ENCODE assay signal across 21 cellular contexts in the genomic region with DNA sequence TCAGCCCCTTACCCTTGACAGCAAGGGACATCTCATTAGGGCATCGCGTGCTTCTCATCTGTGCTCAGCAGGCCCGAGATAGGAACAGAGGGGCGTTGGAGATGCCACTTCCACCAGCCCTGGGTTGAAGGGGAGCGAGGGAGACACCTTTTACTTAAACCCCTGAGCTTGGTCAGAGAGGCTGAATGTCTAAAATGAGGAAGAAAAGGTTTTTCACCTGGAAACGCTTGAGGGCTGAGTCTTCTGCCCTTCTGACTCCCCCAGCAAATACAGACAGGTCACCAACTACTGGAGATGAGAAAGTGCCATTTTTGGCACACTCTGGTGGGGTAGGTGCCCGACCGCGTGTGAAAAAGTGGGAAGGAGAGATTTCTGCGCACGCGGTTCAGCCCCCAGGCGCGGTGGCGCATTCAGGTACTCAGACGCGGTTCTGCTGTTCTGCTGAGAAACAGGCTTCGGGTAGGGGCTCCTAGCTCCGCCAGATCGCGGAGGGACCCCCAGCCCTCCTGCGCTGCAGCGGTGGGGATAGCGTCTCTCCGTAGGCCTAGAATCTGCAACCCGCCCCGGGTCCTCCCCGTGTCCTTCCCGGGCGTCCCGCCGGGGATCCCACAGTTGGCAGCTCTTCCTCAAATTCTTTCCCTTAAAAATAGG. TPM values are rescaled to one million over a fixed set of nuclear protein-coding genes. Genes with fewer than 3 reads are reported as not detected.
"Had no signal": no experiment of that assay in that cellular context is flagged by ENCODE, and none has a peak within 500 bp of the region (broad histone marks: within the 10 kb centered on the region; RNA-seq: fewer than 3 reads in every experiment).

No MANE protein-coding gene starts in this region.

- H3K9me3 ChIP-seq: adrenal gland, breast epithelium, gastroesophageal sphincter, heart left ventricle, left ventricle myocardium inferior, prostate gland, right atrium auricular region, suprapubic skin, transverse colon had no signal

- H3K27ac ChIP-seq: adrenal gland, breast epithelium, gastroesophageal sphincter, heart left ventricle, left ventricle myocardium inferior, prostate gland, right atrium auricular region, suprapubic skin, transverse colon had no signal

- H3K4me3 ChIP-seq: adrenal gland, breast epithelium, gastroesophageal sphincter, heart left ventricle, left ventricle myocardium inferior, prostate gland, right atrium auricular region, suprapubic skin, transverse colon had no signal

- DNase-seq: activated B cell treated with CpG ODN at 0.5 μM for 24 hours; activated CD4-positive, alpha-beta T cell treated with anti-CD3 and anti-CD28 coated beads for 48 hours; activated CD8-positive, alpha-beta memory T cell treated with anti-CD3 and anti-CD28 coated beads for 24 hours; activated naive CD4-positive, alpha-beta T cell; cerebellar nuclear complex; cortex of kidney; heart left ventricle; left ventricle myocardium inferior; transverse colon had no signal

- H3K36me3 ChIP-seq: adrenal gland, breast epithelium, gastroesophageal sphincter, heart left ventricle, left ventricle myocardium inferior, prostate gland, right atrium auricular region, suprapubic skin, transverse colon had no signal

- H3K4me1 ChIP-seq: adrenal gland, breast epithelium, prostate gland, suprapubic skin had no signal

RNA-seq across cellular contexts. Expression of gene SHOX, which starts 3.2 kb away (rescaled TPM):
- total RNA-seq: activated B cell treated with CpG ODN at 0.5 μM for 24 hours; adrenal gland; astrocyte; gastroesophageal sphincter; heart left ventricle; kidney epithelial cell; left ventricle myocardium inferior; mononuclear cell; prostate gland; right atrium auricular region; T-helper 2 cell treated with Interferon-gamma antibody and Interleukin-4, amounts not matched to agents 100 ng/mL and 5 ng/mL, for 36 hours had no signal
- polyA plus RNA-seq: adrenal gland, esophagus, heart left ventricle, neural cell had no signal
